ENCODE assay signal across 28 cellular contexts in the genomic region with DNA sequence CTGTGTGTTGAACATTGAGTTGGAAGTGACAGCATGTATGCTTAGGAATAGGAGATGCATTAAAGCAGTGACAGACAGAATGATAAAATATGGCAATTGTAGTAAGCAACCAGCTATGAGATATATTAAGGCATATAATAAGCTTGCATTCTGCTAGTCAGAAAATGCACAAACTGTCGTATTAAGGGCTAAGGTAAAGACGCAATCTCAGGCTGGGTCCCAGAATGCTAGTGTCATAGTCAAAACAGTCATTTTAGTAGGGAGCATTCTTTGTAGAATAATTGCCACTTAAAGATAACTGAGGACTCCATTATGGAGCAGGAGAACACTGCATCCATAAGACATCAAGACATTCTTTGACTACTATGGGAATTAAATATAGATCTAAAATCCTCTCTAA.
"Had no signal": no experiment of that assay in that cellular context is flagged by ENCODE, and none has a peak within 500 bp of the region (broad histone marks: within the 10 kb centered on the region; RNA-seq: fewer than 3 reads in every experiment).

No MANE protein-coding gene starts in this region.

- H3K27me3 ChIP-seq: stomach, suprapubic skin, testis, thyroid gland, tibial artery, tibial nerve, transverse colon, upper lobe of left lung, upper lobe of right lung, uterus, vagina had no signal

- H3K9me3 ChIP-seq: stomach, suprapubic skin, testis, thoracic aorta, thyroid gland, tibial artery, tibial nerve, transverse colon, upper lobe of left lung, upper lobe of right lung, uterus, vagina had no signal

- H3K4me3 Mint-ChIP-seq: stimulated activated effector memory CD8-positive, alpha-beta T cell treated with anti-CD3 and anti-CD28 coated beads, Interleukin-12 subunit alpha, Interleukin-12 subunit beta, amount 100 ng/mL, for 72 hours; stimulated activated memory B cell treated with anti-CD40 and anti-IgM and Interleukin-4, amounts not matched to agents 10 μg/mL and 1 μg/mL and 100 μg/mL, for 72 hours; stimulated activated naive B cell treated with anti-CD40 and anti-IgM and Interleukin-4, amounts not matched to agents 10 μg/mL and 1 μg/mL and 100 μg/mL, for 72 hours; stimulated activated naive CD8-positive, alpha-beta T cell treated with anti-CD3 and anti-CD28 coated beads, Interleukin-15, amount 100 ng/mL, for 72 hours; stimulated activated naive CD8-positive, alpha-beta T cell treated with anti-CD3 and anti-CD28 coated beads, Interleukin-15, Interleukin-2, amounts not matched to agents 100 ng/mL and 50 ng/mL, for 24 hours; type B pancreatic cell had no signal

- DNase-seq: stimulated activated CD4-positive, alpha-beta T cell treated with anti-CD3 and anti-CD28 coated beads, Interleukin-2, amount 100 ng/mL, for 48 hours; stimulated activated CD4-positive, alpha-beta T cell treated with anti-CD3 and anti-CD28 coated beads, Interleukin-4, amount 100 ng/mL, for 1 hour; stimulated activated CD4-positive, alpha-beta T cell treated with anti-CD3 and anti-CD28 coated beads, Interleukin-4, amount 100 ng/mL, for 24 hours; stimulated activated CD4-positive, alpha-beta T cell treated with anti-CD3 and anti-CD28 coated beads, Interleukin-4, amount 100 ng/mL, for 4 hours; stimulated activated CD8-positive, alpha-beta memory T cell treated with anti-CD3 and anti-CD28 coated beads, Interleukin-4, amount 100 ng/mL, for 48 hours; stimulated activated naive B cell treated with anti-CD40 and anti-IgM and Interleukin-4, amounts not matched to agents 10 μg/mL and 1 μg/mL and 100 μg/mL, for 72 hours; stimulated activated naive CD4-positive, alpha-beta T cell; stimulated activated naive CD4-positive, alpha-beta T cell treated with Interleukin-2 at 50 U/mL for 16 hours; stimulated activated naive CD8-positive, alpha-beta T cell treated with anti-CD3 and anti-CD28 coated beads, Interleukin-15, amount 100 ng/mL, for 72 hours; stimulated activated naive CD8-positive, alpha-beta T cell treated with anti-CD3 and anti-CD28 coated beads, Interleukin-15, Interleukin-2, amounts not matched to agents 100 U/mL and 50 U/mL, for 24 hours; stomach; substantia nigra; testis; thyroid gland; tibial artery; transverse colon; trophoblast cell; upper lobe of left lung; upper lobe of right lung; uterus had no signal

- ATAC-seq: stimulated activated effector memory CD8-positive, alpha-beta T cell treated with anti-CD3 and anti-CD28 coated beads, Interleukin-12 subunit alpha, Interleukin-12 subunit beta, amount 100 ng/mL, for 72 hours; stimulated activated memory B cell treated with anti-CD40 and anti-IgM and Interleukin-4, amounts not matched to agents 10 μg/mL and 1 μg/mL and 100 μg/mL, for 72 hours; stimulated activated naive B cell treated with anti-CD40 and anti-IgM and Interleukin-4, amounts not matched to agents 10 μg/mL and 1 μg/mL and 100 μg/mL, for 72 hours; stimulated activated naive CD8-positive, alpha-beta T cell treated with anti-CD3 and anti-CD28 coated beads, Interleukin-15, amount 100 ng/mL, for 72 hours; stimulated activated naive CD8-positive, alpha-beta T cell treated with anti-CD3 and anti-CD28 coated beads, Interleukin-15, Interleukin-2, amounts not matched to agents 100 U/mL and 50 U/mL, for 24 hours; upper lobe of right lung had no signal

- H3K27ac Mint-ChIP-seq: stimulated activated effector memory CD8-positive, alpha-beta T cell treated with anti-CD3 and anti-CD28 coated beads, Interleukin-12 subunit alpha, Interleukin-12 subunit beta, amount 100 ng/mL, for 72 hours; stimulated activated memory B cell treated with anti-CD40 and anti-IgM and Interleukin-4, amounts not matched to agents 10 μg/mL and 1 μg/mL and 100 μg/mL, for 72 hours; stimulated activated naive B cell treated with anti-CD40 and anti-IgM and Interleukin-4, amounts not matched to agents 10 μg/mL and 1 μg/mL and 100 μg/mL, for 72 hours; stimulated activated naive CD8-positive, alpha-beta T cell treated with anti-CD3 and anti-CD28 coated beads, Interleukin-15, amount 100 ng/mL, for 72 hours; stimulated activated naive CD8-positive, alpha-beta T cell treated with anti-CD3 and anti-CD28 coated beads, Interleukin-15, Interleukin-2, amounts not matched to agents 100 ng/mL and 50 ng/mL, for 24 hours; type B pancreatic cell had no signal

- H3K4me1 Mint-ChIP-seq: stimulated activated effector memory CD8-positive, alpha-beta T cell treated with anti-CD3 and anti-CD28 coated beads, Interleukin-12 subunit alpha, Interleukin-12 subunit beta, amount 100 ng/mL, for 72 hours; stimulated activated memory B cell treated with anti-CD40 and anti-IgM and Interleukin-4, amounts not matched to agents 10 μg/mL and 1 μg/mL and 100 μg/mL, for 72 hours; stimulated activated naive B cell treated with anti-CD40 and anti-IgM and Interleukin-4, amounts not matched to agents 10 μg/mL and 1 μg/mL and 100 μg/mL, for 72 hours; stimulated activated naive CD8-positive, alpha-beta T cell treated with anti-CD3 and anti-CD28 coated beads, Interleukin-15, amount 100 ng/mL, for 72 hours had no signal

- H3K27me3 Mint-ChIP-seq: stimulated activated memory B cell treated with anti-CD40 and anti-IgM and Interleukin-4, amounts not matched to agents 10 μg/mL and 1 μg/mL and 100 μg/mL, for 72 hours; stimulated activated naive B cell treated with anti-CD40 and anti-IgM and Interleukin-4, amounts not matched to agents 10 μg/mL and 1 μg/mL and 100 μg/mL, for 72 hours; stimulated activated naive CD8-positive, alpha-beta T cell treated with anti-CD3 and anti-CD28 coated beads, Interleukin-15, amount 100 ng/mL, for 72 hours; stimulated activated naive CD8-positive, alpha-beta T cell treated with anti-CD3 and anti-CD28 coated beads, Interleukin-15, Interleukin-2, amounts not matched to agents 100 ng/mL and 50 ng/mL, for 24 hours had no signal

- H3K4me3 ChIP-seq: stomach, suprapubic skin, testis, thoracic aorta, thyroid gland, tibial artery, tibial nerve, transverse colon, upper lobe of left lung, upper lobe of right lung, uterus, vagina had no signal

- H3K36me3 Mint-ChIP-seq: stimulated activated effector memory CD8-positive, alpha-beta T cell treated with anti-CD3 and anti-CD28 coated beads, Interleukin-12 subunit alpha, Interleukin-12 subunit beta, amount 100 ng/mL, for 72 hours; stimulated activated memory B cell treated with anti-CD40 and anti-IgM and Interleukin-4, amounts not matched to agents 10 μg/mL and 1 μg/mL and 100 μg/mL, for 72 hours; stimulated activated naive B cell treated with anti-CD40 and anti-IgM and Interleukin-4, amounts not matched to agents 10 μg/mL and 1 μg/mL and 100 μg/mL, for 72 hours; type B pancreatic cell had no signal

- H3K27ac ChIP-seq: stomach, suprapubic skin, testis, thoracic aorta, thyroid gland, tibial artery, tibial nerve, transverse colon, upper lobe of left lung, upper lobe of right lung, uterus, vagina had no signal

- H3K9me3 Mint-ChIP-seq: stimulated activated memory B cell treated with anti-CD40 and anti-IgM and Interleukin-4, amounts not matched to agents 10 μg/mL and 1 μg/mL and 100 μg/mL, for 72 hours; stimulated activated naive CD8-positive, alpha-beta T cell treated with anti-CD3 and anti-CD28 coated beads, Interleukin-15, Interleukin-2, amounts not matched to agents 100 ng/mL and 50 ng/mL, for 24 hours; type B pancreatic cell had no signal

- H3K36me3 ChIP-seq: stomach, suprapubic skin, thoracic aorta, thyroid gland, tibial artery, tibial nerve, transverse colon, upper lobe of left lung, upper lobe of right lung, uterus, vagina had no signal
